Comparison of ENCODE assay signal across 10 cellular contexts in genomic region chr19:6324757-6325156, GRCh38.
"Had no signal": no experiment of that assay in that cellular context is flagged by ENCODE, and none has a peak within 500 bp of the region (broad histone marks: within the 10 kb centered on the region; RNA-seq: fewer than 3 reads in every experiment).

No MANE protein-coding gene starts in this region.

- H3K36me3 ChIP-seq: HAP-1 had no signal

- DNase-seq: GM23248, GOT3, H7, KBM-7 had no signal

- ATAC-seq: HCT116, HepG2 had no signal

- H3K27ac ChIP-seq: GM23248, HL-60, KMS-11 had no signal

- H3K9me3 ChIP-seq: HAP-1 had no signal

- H3K36me3 Mint-ChIP-seq: IgD-negative memory B cell had no signal

- H3K4me1 ChIP-seq: HAP-1 had no signal

- H3K4me2 ChIP-seq: KMS-11 had no signal

- H3K4me3 ChIP-seq: GM23248, HAP-1 had no signal

- H3K9ac ChIP-seq: GM23248, KMS-11 had no signal
